38 cellular contexts compared by ENCODE assay signal in genomic region chr13:34547929-34548328, GRCh38.
"Had no signal": no experiment of that assay in that cellular context is flagged by ENCODE, and none has a peak within 500 bp of the region (broad histone marks: within the 10 kb centered on the region; RNA-seq: fewer than 3 reads in every experiment).

No MANE protein-coding gene starts in this region.

- H3K4me1 Mint-ChIP-seq: activated naive CD4-positive, alpha-beta T cell treated with anti-CD3 and anti-CD28 coated beads, Interleukin-2, amount 10 ng/mL, durations not matched to agents 7 days and 5 days; activated naive CD4-positive, alpha-beta T cell treated with anti-CD3 and anti-CD28 coated beads, Interleukin-2, amount 50 U/mL, for 24 hours; activated naive CD8-positive, alpha-beta T cell treated with anti-CD3 and anti-CD28 coated beads for 36 hours; activated naive CD8-positive, alpha-beta T cell treated with anti-CD3 and anti-CD28 coated beads, Interleukin-2, amount 10 ng/mL, durations not matched to agents 7 days and 5 days; activated naive CD8-positive, alpha-beta T cell treated with anti-CD3 and anti-CD28 coated beads, Interleukin-2, amount 50 U/mL, for 24 hours; activated T-helper 17 cell treated with anti-CD3 and anti-CD28 coated beads, Interleukin-2, amount 50 U/mL, for 72 hours; central memory CD8-positive, alpha-beta T cell had no signal

- H3K9me3 ChIP-seq: adrenal gland, ascending aorta, body of pancreas had no signal

- H3K4me1 ChIP-seq: adrenal gland, ascending aorta, body of pancreas had no signal

- H3K4me3 ChIP-seq: adrenal gland, ascending aorta, body of pancreas, cardiac muscle cell had no signal

- H3K27me3 ChIP-seq: adrenal gland, ascending aorta, body of pancreas, brain microvascular endothelial cell, cardiac muscle cell had no signal

- H3K27me3 Mint-ChIP-seq: activated naive CD4-positive, alpha-beta T cell treated with anti-CD3 and anti-CD28 coated beads, Interleukin-2, amount 10 ng/mL, durations not matched to agents 7 days and 5 days; activated naive CD4-positive, alpha-beta T cell treated with anti-CD3 and anti-CD28 coated beads, Interleukin-2, amount 50 U/mL, for 24 hours; activated naive CD8-positive, alpha-beta T cell; activated naive CD8-positive, alpha-beta T cell treated with anti-CD3 and anti-CD28 coated beads for 36 hours; activated naive CD8-positive, alpha-beta T cell treated with anti-CD3 and anti-CD28 coated beads, Interleukin-2, amount 10 ng/mL, durations not matched to agents 7 days and 5 days; activated naive CD8-positive, alpha-beta T cell treated with anti-CD3 and anti-CD28 coated beads, Interleukin-2, amount 50 U/mL, for 24 hours; activated T-cell treated with anti-CD3 and anti-CD28 coated beads, Interleukin-2, amount 50 U/mL, for 24 hours; activated T-helper 17 cell treated with anti-CD3 and anti-CD28 coated beads, Interleukin-2, amount 50 U/mL, for 72 hours; brain; central memory CD8-positive, alpha-beta T cell had no signal

- H3K36me3 ChIP-seq: adrenal gland, ascending aorta, brain microvascular endothelial cell, cardiac muscle cell had no signal

- H3K9me3 Mint-ChIP-seq: activated naive CD4-positive, alpha-beta T cell treated with anti-CD3 and anti-CD28 coated beads for 36 hours; activated naive CD4-positive, alpha-beta T cell treated with anti-CD3 and anti-CD28 coated beads, Interleukin-2, amount 10 ng/mL, durations not matched to agents 7 days and 5 days; activated naive CD4-positive, alpha-beta T cell treated with anti-CD3 and anti-CD28 coated beads, Interleukin-2, amount 50 U/mL, for 24 hours; activated naive CD8-positive, alpha-beta T cell treated with anti-CD3 and anti-CD28 coated beads for 36 hours; activated T-cell treated with anti-CD3 and anti-CD28 coated beads, Interleukin-2, amount 50 U/mL, for 24 hours; activated T-cell treated with anti-CD3 and anti-CD28 coated beads, Interleukin-2, amount 50 U/mL, for 4 hours; activated T-helper 17 cell treated with anti-CD3 and anti-CD28 coated beads, Interleukin-2, amount 50 U/mL, for 72 hours had no signal

- H3K4me3 Mint-ChIP-seq: activated naive CD4-positive, alpha-beta T cell treated with anti-CD3 and anti-CD28 coated beads for 36 hours; activated naive CD4-positive, alpha-beta T cell treated with anti-CD3 and anti-CD28 coated beads, Interleukin-2, amount 10 ng/mL, durations not matched to agents 7 days and 5 days; activated naive CD4-positive, alpha-beta T cell treated with anti-CD3 and anti-CD28 coated beads, Interleukin-2, amount 50 U/mL, for 24 hours; activated naive CD8-positive, alpha-beta T cell; activated naive CD8-positive, alpha-beta T cell treated with anti-CD3 and anti-CD28 coated beads for 36 hours; activated naive CD8-positive, alpha-beta T cell treated with anti-CD3 and anti-CD28 coated beads, Interleukin-2, amount 10 ng/mL, durations not matched to agents 7 days and 5 days; activated naive CD8-positive, alpha-beta T cell treated with anti-CD3 and anti-CD28 coated beads, Interleukin-2, amount 50 U/mL, for 24 hours; activated T-cell treated with anti-CD3 and anti-CD28 coated beads, Interleukin-2, amount 50 U/mL, for 24 hours; activated T-cell treated with anti-CD3 and anti-CD28 coated beads, Interleukin-2, amount 50 U/mL, for 4 hours; activated T-cell treated with anti-CD3 and anti-CD28 coated beads, Interleukin-2, amount 50 U/mL, for 72 hours; activated T-helper 1 cell treated with anti-CD3 and anti-CD28 coated beads, Interleukin-12 subunit alpha, Interleukin-12 subunit beta, Interleukin-2, Interleukin-4 antibody, amounts not matched to agents 30 ng/mL and 10 ng/mL and 1 ng/mL, durations not matched to agents 14 hours and 24 hours and 36 hours; activated T-helper 17 cell treated with anti-CD3 and anti-CD28 coated beads, Interleukin-2, amount 50 U/mL, for 72 hours; brain; central memory CD8-positive, alpha-beta T cell had no signal

- H3K27ac Mint-ChIP-seq: activated naive CD4-positive, alpha-beta T cell treated with anti-CD3 and anti-CD28 coated beads for 36 hours; activated naive CD4-positive, alpha-beta T cell treated with anti-CD3 and anti-CD28 coated beads, Interleukin-2, amount 10 ng/mL, durations not matched to agents 7 days and 5 days; activated naive CD4-positive, alpha-beta T cell treated with anti-CD3 and anti-CD28 coated beads, Interleukin-2, amount 50 U/mL, for 24 hours; activated naive CD4-positive, alpha-beta T cell treated with anti-CD3 and anti-CD28 coated beads, Interleukin-2, amount 50 U/mL, for 72 hours; activated naive CD8-positive, alpha-beta T cell; activated naive CD8-positive, alpha-beta T cell treated with anti-CD3 and anti-CD28 coated beads for 36 hours; activated naive CD8-positive, alpha-beta T cell treated with anti-CD3 and anti-CD28 coated beads, Interleukin-2, amount 10 ng/mL, durations not matched to agents 7 days and 5 days; activated naive CD8-positive, alpha-beta T cell treated with anti-CD3 and anti-CD28 coated beads, Interleukin-2, amount 50 U/mL, for 24 hours; activated T-cell treated with anti-CD3 and anti-CD28 coated beads, Interleukin-2, amount 50 U/mL, for 24 hours; activated T-cell treated with anti-CD3 and anti-CD28 coated beads, Interleukin-2, amount 50 U/mL, for 72 hours; activated T-helper 1 cell treated with anti-CD3 and anti-CD28 coated beads, Interleukin-12 subunit alpha, Interleukin-12 subunit beta, Interleukin-2, Interleukin-4 antibody, amounts not matched to agents 30 ng/mL and 10 ng/mL and 1 ng/mL, durations not matched to agents 14 hours and 24 hours and 36 hours; activated T-helper 17 cell treated with anti-CD3 and anti-CD28 coated beads, Interleukin-2, amount 50 U/mL, for 72 hours; activated T-helper 2 cell treated with anti-CD3 and anti-CD28 coated beads, Interferon-gamma antibody, Interleukin-2, Interleukin-4, amounts not matched to agents 10 μg/mL and 5 μg/mL and 100 μg/mL, durations not matched to agents 14 hours and 24 hours and 36 hours had no signal

- DNase-seq: activated effector memory CD4-positive, alpha-beta T cell treated with anti-CD3 and anti-CD28 coated beads, Interleukin-2, amount 50 U/mL, for 16 hours; activated effector memory CD4-positive, alpha-beta T cell treated with Interleukin-2 at 50 U/mL for 16 hours; activated gamma-delta T cell; activated gamma-delta T cell treated with Interleukin-2 at 50 U/mL for 16 hours; activated naive CD4-positive, alpha-beta T cell; activated naive CD4-positive, alpha-beta T cell treated with anti-CD3 and anti-CD28 coated beads for 36 hours; activated naive CD4-positive, alpha-beta T cell treated with anti-CD3 and anti-CD28 coated beads, Interleukin-2, amount 10 ng/mL, durations not matched to agents 7 days and 5 days; activated naive CD4-positive, alpha-beta T cell treated with anti-CD3 and anti-CD28 coated beads, Interleukin-2, amount 50 U/mL, for 16 hours; activated naive CD4-positive, alpha-beta T cell treated with Interleukin-2 at 50 U/mL for 16 hours; activated naive CD8-positive, alpha-beta T cell treated with anti-CD3 and anti-CD28 coated beads for 36 hours; activated naive CD8-positive, alpha-beta T cell treated with anti-CD3 and anti-CD28 coated beads, Interleukin-2, amount 10 ng/mL, durations not matched to agents 7 days and 5 days; activated naive CD8-positive, alpha-beta T cell treated with anti-CD3 and anti-CD28 coated beads, Interleukin-2, amount 50 U/mL, for 24 hours; activated T-cell treated with anti-CD3 and anti-CD28 coated beads for 4 hours; activated T-cell treated with anti-CD3 and anti-CD28 coated beads, Interleukin-2, amount 50 U/mL, for 1 hour; activated T-cell treated with anti-CD3 and anti-CD28 coated beads, Interleukin-2, amount 50 U/mL, for 24 hours; activated T-cell treated with anti-CD3 and anti-CD28 coated beads, Interleukin-2, amount 50 U/mL, for 4 hours; activated T-cell treated with anti-CD3 and anti-CD28 coated beads, Interleukin-2, amount 50 U/mL, for 48 hours; activated T-cell treated with anti-CD3 and anti-CD28 coated beads, Interleukin-2, amount 50 U/mL, for 72 hours; adrenal gland; amniotic stem cell; amygdala; anterior cingulate cortex; aorta; body of pancreas; brain microvascular endothelial cell; caudate nucleus; central memory CD4-positive, alpha-beta T cell; cerebellar nuclear complex had no signal

- H3K27ac ChIP-seq: adrenal gland, ascending aorta, body of pancreas, brain microvascular endothelial cell, cardiac muscle cell had no signal

- H3K36me3 Mint-ChIP-seq: activated naive CD4-positive, alpha-beta T cell treated with anti-CD3 and anti-CD28 coated beads, Interleukin-2, amount 10 ng/mL, durations not matched to agents 7 days and 5 days; activated naive CD4-positive, alpha-beta T cell treated with anti-CD3 and anti-CD28 coated beads, Interleukin-2, amount 50 U/mL, for 24 hours; activated naive CD4-positive, alpha-beta T cell treated with anti-CD3 and anti-CD28 coated beads, Interleukin-2, amount 50 U/mL, for 72 hours; activated naive CD8-positive, alpha-beta T cell; activated naive CD8-positive, alpha-beta T cell treated with anti-CD3 and anti-CD28 coated beads for 36 hours; activated naive CD8-positive, alpha-beta T cell treated with anti-CD3 and anti-CD28 coated beads, Interleukin-2, amount 10 ng/mL, durations not matched to agents 7 days and 5 days; brain had no signal

- ATAC-seq: activated naive CD4-positive, alpha-beta T cell treated with anti-CD3 and anti-CD28 coated beads, Interleukin-2, amount 50 U/mL, for 72 hours; activated naive CD8-positive, alpha-beta T cell treated with anti-CD3 and anti-CD28 coated beads, Interleukin-2, amount 50 U/mL, for 24 hours; activated T-cell treated with anti-CD3 and anti-CD28 coated beads, Interleukin-2, amount 50 U/mL, for 4 hours; activated T-cell treated with anti-CD3 and anti-CD28 coated beads, Interleukin-2, amount 50 U/mL, for 72 hours; activated T-helper 17 cell treated with anti-CD3 and anti-CD28 coated beads, Interleukin-2, amount 50 U/mL, for 72 hours; body of pancreas had no signal
